In genomic region chr3:49791571-49791970, GRCh38 we compare ENCODE assay signal across 1 cellular context.
TF ChIP-seq lines count a peak whose summit lies in the region.

No MANE protein-coding gene starts in this region.

TF ChIP-seq in SK-N-SH treated with all-trans-retinoic acid at 6 μM for 48 hours, 23 proteins besides CTCF, POLR2A, EP300 and RAD21 (continued from another document):
- TF ChIP-seq TSHZ2 (CRISPR knock-in tag; IDR thresholded peaks at IDR 0.05) (no peak), GLIS3 (CRISPR knock-in tag; IDR thresholded peaks at IDR 0.05) (no peak), BACH2 (CRISPR knock-in tag; IDR thresholded peaks at IDR 0.05; ENCODE audit: borderline replicate concordance) (no peak), ARNTL (CRISPR knock-in tag; IDR thresholded peaks at IDR 0.05; ENCODE audit: borderline replicate concordance, low read depth) (no peak), ZNF70 (CRISPR knock-in tag; IDR thresholded peaks at IDR 0.05) (no peak), PATZ1 (CRISPR knock-in tag; IDR thresholded peaks at IDR 0.05; ENCODE audit: borderline replicate concordance) (no peak), ZC3H10 (CRISPR knock-in tag; IDR thresholded peaks at IDR 0.05) (no peak), ZFP3 (CRISPR knock-in tag; IDR thresholded peaks at IDR 0.05) (no peak), CSRNP3 (CRISPR knock-in tag; IDR thresholded peaks at IDR 0.05) (no peak), ZNF8 (CRISPR knock-in tag; IDR thresholded peaks at IDR 0.05) (no peak), ZFP30 (CRISPR knock-in tag; IDR thresholded peaks at IDR 0.05) (no peak), SNAI2 (CRISPR knock-in tag; IDR thresholded peaks at IDR 0.05) (no peak)
